In the genomic region with DNA sequence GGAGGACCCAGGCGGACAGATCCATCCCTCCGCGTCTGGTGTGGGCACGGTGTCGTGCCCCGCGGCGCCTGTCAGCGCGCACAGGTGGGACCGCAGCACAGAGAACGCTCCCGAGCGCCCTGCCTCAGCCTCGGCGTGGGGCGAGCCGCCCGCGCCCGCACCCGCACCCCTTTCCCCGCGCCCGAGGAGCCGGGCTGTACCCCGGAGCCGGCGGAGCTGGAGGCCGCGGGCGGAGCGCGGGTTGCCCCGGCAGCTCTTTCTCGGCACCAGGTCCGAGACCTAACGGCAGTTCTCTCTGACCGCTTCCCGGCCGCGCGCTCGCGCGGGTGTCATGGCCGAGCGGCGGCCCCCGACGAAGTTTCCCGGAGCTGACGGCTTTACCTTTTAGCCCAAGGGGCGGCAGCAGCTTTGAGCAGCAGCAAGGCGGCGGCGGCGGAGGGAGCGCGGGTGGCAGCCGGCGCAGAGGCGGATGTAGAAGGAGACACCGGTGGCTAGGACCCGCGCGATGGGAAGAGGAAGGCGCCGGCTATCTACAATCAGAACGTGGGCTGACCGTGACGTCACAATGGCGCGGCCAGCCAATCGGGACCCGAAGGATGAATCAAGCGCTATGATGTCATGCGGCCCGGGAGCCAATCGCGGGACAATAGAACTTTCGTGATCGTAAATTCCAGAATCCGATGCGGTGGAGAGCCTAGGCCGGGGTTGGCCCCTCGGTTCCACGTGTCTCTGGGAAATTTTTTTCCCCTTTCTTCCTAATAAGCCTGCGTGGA, we compare ENCODE assay signal across 8 cellular contexts. TPM values are rescaled to one million over a fixed set of nuclear protein-coding genes. Genes with fewer than 3 reads are reported as not detected.
DNase-seq lines count a peak whose midpoint lies in the region; ATAC-seq and TF ChIP-seq lines count a peak whose summit lies in the region.

TSS of gene ELOVL5 (minus strand) at position 515 of the 773 bp plus-strand sequence. CDS start 53,251 bp downstream, outside the sequence.

- CTCF ChIA-PET in PC-3 (lab: Charles Lee): no interaction called here

- H3K9me2 ChIP-seq in PC-3 (replicated peaks; ENCODE audit: low read length): no peaks in the 10 kb centered on the region

- intact Hi-C loops in PC-3 (cut with micrococcal nuclease): loop anchor here (1.0 to 10.0 kb wide), 7 partner anchors 11 to 236 kb away; no protein-coding TSS in a partner anchor

- peak; percentile 98 for DNase-seq in DMS 273 (lab: John Stamatoyannopoulos, UW; ENCODE audit: unreplicated experiment)
- peak; percentile 91 for DNase-seq in PC-3
- peak; percentile 94 for DNase-seq in activated T-cell treated with anti-CD3 and anti-CD28 coated beads, Interleukin-2, amount 50 U/mL, for 1 hour
- DNase-seq in erythroblast (lab: John Stamatoyannopoulos, UW): peak; percentile 96 to 97
- peak; percentile 94 to 96 for DNase-seq in stimulated activated CD8-positive, alpha-beta memory T cell treated with anti-CD3 and anti-CD28 coated beads, Interleukin-7, amount 100 ng/mL, for 4 hours (ENCODE audit: low read depth in 2 of 2)

- H3K79me2 ChIP-seq in PC-3 (ENCODE audit: low read length): peaks cover 59% of the 10 kb centered on the region

- no peak for TF ChIP-seq RAD21 in Ishikawa (IDR thresholded peaks at IDR 0.05; ENCODE audit: low read depth)

- H2AFZ ChIP-seq in PC-3 (ENCODE audit: low read length): peak within 1 kb of the TSS; percentile 97

- H3K9me3 ChIP-seq in PC-3 (ENCODE audit: low read length) (no peaks in the 10 kb centered on the region), muscle layer of duodenum (ENCODE audit: control insufficient read depth in 1 of 2, low read length in 2 of 2) (no peaks in the 10 kb centered on the region)

- no peaks in the 10 kb centered on the region; the same call in 1 of the 2 replicates for H3K36me3 ChIP-seq in PC-3 (ENCODE audit: low read depth, low read length)
- H3K36me3 ChIP-seq in muscle layer of duodenum (ENCODE audit: control insufficient read depth in 1 of 2, insufficient read depth in 2 of 2, low read length in 2 of 2): peaks cover 0 to 5% of the 10 kb centered on the region in 2 donors

- POLR2A ChIA-PET in PC-3 (lab: Charles Lee; ENCODE audit: unreplicated experiment): interaction anchor here (0.6 to 0.7 kb wide), 2 partner anchors 50 to 53 kb away, joined by 3 to 4 read pairs; no protein-coding TSS in a partner anchor

- H3K4me3 ChIP-seq in PC-3 (ENCODE audit: low read length) (peak within 1 kb of the TSS; percentile 96), muscle layer of duodenum (ENCODE audit: low read depth in 1 of 2, low read length in 2 of 2) (peak within 1 kb of the TSS; percentile 79 to 89)

- no peak for TF ChIP-seq CTCF in PC-3 (conservative IDR thresholded peaks at IDR 0.05; ENCODE audit: low read depth, low read length)

- peak within 1 kb of the TSS; percentile 82 for H3K4me2 ChIP-seq in PC-3 (ENCODE audit: low read length)

- TF ChIP-seq POLR2A in erythroblast (IDR thresholded peaks at IDR 0.05; ENCODE audit: low read length): peak; percentile 91

- peaks cover 11% of the 10 kb centered on the region; the same call in 1 of the 2 replicates for H4K20me1 ChIP-seq in PC-3 (ENCODE audit: low read length)

- H3K4me1 ChIP-seq in PC-3 (ENCODE audit: insufficient read depth, low read length) (peaks cover 12% of the 10 kb centered on the region), muscle layer of duodenum (ENCODE audit: control insufficient read depth in 1 of 2, insufficient read depth in 2 of 2, low read length in 2 of 2) (peaks cover 0 to 15% of the 10 kb centered on the region in 2 donors)

- BruUV-seq in PC-3 (replicated peaks; lab: Mats Ljungman, UMichigan): no TSS peak

- H3K27me3 ChIP-seq in PC-3 (ENCODE audit: low read length) (no peaks in the 10 kb centered on the region), muscle layer of duodenum (ENCODE audit: low read depth, low read length) (no peaks in the 10 kb centered on the region)

- peak; percentile 71 for ATAC-seq in GM21529 (IDR thresholded peaks at IDR 0.05; ENCODE audit: unreplicated experiment)
- ATAC-seq in PC-3: peak; percentile 65

- peak within 1 kb of the TSS; percentile 83 for H3K9ac ChIP-seq in PC-3 (ENCODE audit: low read length)

- peak within 1 kb of the TSS; percentile 61 for H3K27ac ChIP-seq in PC-3 (ENCODE audit: low read length)
- peak within 1 kb of the TSS; percentile 88 for H3K27ac ChIP-seq in muscle layer of duodenum (ENCODE audit: low read length)

- no peaks in the 10 kb centered on the region for H3F3A ChIP-seq in PC-3 (ENCODE audit: low read length, unreplicated experiment)

- TF ChIP-seq EP300 in Ishikawa (IDR thresholded peaks at IDR 0.05; ENCODE audit: borderline replicate concordance): no peak

TF ChIP-seq in Ishikawa, 13 proteins besides CTCF, POLR2A, EP300 and RAD21:
- TF ChIP-seq CREB1 (IDR thresholded peaks at IDR 0.05; ENCODE audit: low read depth): peak; percentile 96
- TF ChIP-seq USF1 (IDR thresholded peaks at IDR 0.05): peak; percentile 36
- TF ChIP-seq ZBTB7A (IDR thresholded peaks at IDR 0.05; ENCODE audit: low read depth): no peak
- TF ChIP-seq TEAD4 (IDR thresholded peaks at IDR 0.05): peak; percentile 18; the same call in 1 of the 2 replicates
- peak; percentile 56 for TF ChIP-seq TAF1 (IDR thresholded peaks at IDR 0.05; ENCODE audit: low read depth)
- 0 out of 2 replicates have a peak, but pooled peaks have one; percentile 59 for TF ChIP-seq MAX (IDR thresholded peaks at IDR 0.05)
- peak; percentile 25; the same call in 1 of the 2 replicates for TF ChIP-seq YY1 (IDR thresholded peaks at IDR 0.05; ENCODE audit: low read depth)
- no peak for TF ChIP-seq REST (IDR thresholded peaks at IDR 0.05; ENCODE audit: low read depth)
- no peak for TF ChIP-seq FOXM1 (IDR thresholded peaks at IDR 0.05; ENCODE audit: borderline replicate concordance, low read depth)
- TF ChIP-seq CEBPB (IDR thresholded peaks at IDR 0.05): no peak
- TF ChIP-seq EGR1 (IDR thresholded peaks at IDR 0.05): 0 out of 2 replicates have a peak, but pooled peaks have one; percentile 9
- TF ChIP-seq NFIC (IDR thresholded peaks at IDR 0.05): no peak
- no peak for TF ChIP-seq TCF12 (IDR thresholded peaks at IDR 0.05; ENCODE audit: low read depth)

RNA-seq across cellular contexts. Expression of gene ELOVL5, which starts in this region (rescaled TPM):
- 57.2 and 62.7 TPM in 2 replicates for total RNA-seq in PC-3 (2014; rRNA removed)

Comparison
In these comparisons a context has a peak if more than half of its experiments do, and no peak if none do; other contexts are left out.
1. Peak in every context shown above with its lines: DNase-seq, ATAC-seq, H3K4me3 ChIP-seq and H3K27ac ChIP-seq.